Comparison of ENCODE assay signal across 1 cellular context in the genomic region with DNA sequence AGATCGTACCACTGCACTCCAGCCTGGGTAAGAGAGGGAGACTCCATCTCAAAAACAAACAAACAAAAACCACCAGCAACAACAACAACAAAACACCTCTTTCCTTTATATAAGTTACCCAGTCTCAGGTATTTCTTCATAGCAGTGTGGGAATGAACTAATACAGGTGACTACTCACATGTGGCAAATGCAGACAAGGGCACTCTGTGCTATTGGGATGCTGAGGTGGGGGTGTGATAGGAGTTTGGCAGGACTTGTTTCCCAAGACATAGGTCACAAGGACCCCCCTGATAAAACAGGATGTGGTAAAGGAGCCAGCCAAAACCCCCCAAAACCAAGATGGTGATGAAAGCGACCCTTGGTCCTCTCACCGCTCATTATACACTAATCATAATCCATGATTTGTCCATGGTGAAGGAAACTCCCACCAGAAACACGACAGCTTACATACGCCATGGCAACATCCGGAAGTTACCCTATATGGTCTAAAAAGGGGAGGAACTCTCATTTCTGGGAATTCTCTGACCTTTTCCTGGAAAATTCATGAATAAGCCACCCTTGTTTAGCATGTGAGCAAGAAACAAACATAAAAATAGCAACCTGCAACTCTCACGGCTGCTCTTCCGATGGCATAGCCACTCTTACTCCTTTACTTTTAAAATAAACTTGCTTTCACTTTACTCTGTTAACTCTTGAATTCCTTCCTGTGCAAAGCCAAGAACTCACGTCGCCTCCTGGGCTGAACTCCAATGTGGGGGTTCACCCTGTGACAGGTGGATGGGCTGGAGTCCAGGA.
TF ChIP-seq lines count a peak whose summit lies in the region.

No MANE protein-coding gene starts in this region.

TF ChIP-seq in K562, 482 proteins besides CTCF, POLR2A, EP300 and RAD21 (continued from another document):
- TF ChIP-seq, protein P1, sequence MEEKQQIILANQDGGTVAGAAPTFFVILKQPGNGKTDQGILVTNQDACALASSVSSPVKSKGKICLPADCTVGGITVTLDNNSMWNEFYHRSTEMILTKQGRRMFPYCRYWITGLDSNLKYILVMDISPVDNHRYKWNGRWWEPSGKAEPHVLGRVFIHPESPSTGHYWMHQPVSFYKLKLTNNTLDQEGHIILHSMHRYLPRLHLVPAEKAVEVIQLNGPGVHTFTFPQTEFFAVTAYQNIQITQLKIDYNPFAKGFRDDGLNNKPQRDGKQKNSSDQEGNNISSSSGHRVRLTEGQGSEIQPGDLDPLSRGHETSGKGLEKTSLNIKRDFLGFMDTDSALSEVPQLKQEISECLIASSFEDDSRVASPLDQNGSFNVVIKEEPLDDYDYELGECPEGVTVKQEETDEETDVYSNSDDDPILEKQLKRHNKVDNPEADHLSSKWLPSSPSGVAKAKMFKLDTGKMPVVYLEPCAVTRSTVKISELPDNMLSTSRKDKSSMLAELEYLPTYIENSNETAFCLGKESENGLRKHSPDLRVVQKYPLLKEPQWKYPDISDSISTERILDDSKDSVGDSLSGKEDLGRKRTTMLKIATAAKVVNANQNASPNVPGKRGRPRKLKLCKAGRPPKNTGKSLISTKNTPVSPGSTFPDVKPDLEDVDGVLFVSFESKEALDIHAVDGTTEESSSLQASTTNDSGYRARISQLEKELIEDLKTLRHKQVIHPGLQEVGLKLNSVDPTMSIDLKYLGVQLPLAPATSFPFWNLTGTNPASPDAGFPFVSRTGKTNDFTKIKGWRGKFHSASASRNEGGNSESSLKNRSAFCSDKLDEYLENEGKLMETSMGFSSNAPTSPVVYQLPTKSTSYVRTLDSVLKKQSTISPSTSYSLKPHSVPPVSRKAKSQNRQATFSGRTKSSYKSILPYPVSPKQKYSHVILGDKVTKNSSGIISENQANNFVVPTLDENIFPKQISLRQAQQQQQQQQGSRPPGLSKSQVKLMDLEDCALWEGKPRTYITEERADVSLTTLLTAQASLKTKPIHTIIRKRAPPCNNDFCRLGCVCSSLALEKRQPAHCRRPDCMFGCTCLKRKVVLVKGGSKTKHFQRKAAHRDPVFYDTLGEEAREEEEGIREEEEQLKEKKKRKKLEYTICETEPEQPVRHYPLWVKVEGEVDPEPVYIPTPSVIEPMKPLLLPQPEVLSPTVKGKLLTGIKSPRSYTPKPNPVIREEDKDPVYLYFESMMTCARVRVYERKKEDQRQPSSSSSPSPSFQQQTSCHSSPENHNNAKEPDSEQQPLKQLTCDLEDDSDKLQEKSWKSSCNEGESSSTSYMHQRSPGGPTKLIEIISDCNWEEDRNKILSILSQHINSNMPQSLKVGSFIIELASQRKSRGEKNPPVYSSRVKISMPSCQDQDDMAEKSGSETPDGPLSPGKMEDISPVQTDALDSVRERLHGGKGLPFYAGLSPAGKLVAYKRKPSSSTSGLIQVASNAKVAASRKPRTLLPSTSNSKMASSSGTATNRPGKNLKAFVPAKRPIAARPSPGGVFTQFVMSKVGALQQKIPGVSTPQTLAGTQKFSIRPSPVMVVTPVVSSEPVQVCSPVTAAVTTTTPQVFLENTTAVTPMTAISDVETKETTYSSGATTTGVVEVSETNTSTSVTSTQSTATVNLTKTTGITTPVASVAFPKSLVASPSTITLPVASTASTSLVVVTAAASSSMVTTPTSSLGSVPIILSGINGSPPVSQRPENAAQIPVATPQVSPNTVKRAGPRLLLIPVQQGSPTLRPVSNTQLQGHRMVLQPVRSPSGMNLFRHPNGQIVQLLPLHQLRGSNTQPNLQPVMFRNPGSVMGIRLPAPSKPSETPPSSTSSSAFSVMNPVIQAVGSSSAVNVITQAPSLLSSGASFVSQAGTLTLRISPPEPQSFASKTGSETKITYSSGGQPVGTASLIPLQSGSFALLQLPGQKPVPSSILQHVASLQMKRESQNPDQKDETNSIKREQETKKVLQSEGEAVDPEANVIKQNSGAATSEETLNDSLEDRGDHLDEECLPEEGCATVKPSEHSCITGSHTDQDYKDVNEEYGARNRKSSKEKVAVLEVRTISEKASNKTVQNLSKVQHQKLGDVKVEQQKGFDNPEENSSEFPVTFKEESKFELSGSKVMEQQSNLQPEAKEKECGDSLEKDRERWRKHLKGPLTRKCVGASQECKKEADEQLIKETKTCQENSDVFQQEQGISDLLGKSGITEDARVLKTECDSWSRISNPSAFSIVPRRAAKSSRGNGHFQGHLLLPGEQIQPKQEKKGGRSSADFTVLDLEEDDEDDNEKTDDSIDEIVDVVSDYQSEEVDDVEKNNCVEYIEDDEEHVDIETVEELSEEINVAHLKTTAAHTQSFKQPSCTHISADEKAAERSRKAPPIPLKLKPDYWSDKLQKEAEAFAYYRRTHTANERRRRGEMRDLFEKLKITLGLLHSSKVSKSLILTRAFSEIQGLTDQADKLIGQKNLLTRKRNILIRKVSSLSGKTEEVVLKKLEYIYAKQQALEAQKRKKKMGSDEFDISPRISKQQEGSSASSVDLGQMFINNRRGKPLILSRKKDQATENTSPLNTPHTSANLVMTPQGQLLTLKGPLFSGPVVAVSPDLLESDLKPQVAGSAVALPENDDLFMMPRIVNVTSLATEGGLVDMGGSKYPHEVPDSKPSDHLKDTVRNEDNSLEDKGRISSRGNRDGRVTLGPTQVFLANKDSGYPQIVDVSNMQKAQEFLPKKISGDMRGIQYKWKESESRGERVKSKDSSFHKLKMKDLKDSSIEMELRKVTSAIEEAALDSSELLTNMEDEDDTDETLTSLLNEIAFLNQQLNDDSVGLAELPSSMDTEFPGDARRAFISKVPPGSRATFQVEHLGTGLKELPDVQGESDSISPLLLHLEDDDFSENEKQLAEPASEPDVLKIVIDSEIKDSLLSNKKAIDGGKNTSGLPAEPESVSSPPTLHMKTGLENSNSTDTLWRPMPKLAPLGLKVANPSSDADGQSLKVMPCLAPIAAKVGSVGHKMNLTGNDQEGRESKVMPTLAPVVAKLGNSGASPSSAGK (IDR thresholded peaks at IDR 0.05): peak; percentile 6; the same call in 1 of the 2 replicates
- peak; percentile 54 for TF ChIP-seq EP400 (IDR thresholded peaks at IDR 0.05)
- TF ChIP-seq SMARCC2 (IDR thresholded peaks at IDR 0.05; ENCODE audit: low read depth): peak; percentile 41; the same call in 1 of the 2 replicates
- TF ChIP-seq, protein P2, sequence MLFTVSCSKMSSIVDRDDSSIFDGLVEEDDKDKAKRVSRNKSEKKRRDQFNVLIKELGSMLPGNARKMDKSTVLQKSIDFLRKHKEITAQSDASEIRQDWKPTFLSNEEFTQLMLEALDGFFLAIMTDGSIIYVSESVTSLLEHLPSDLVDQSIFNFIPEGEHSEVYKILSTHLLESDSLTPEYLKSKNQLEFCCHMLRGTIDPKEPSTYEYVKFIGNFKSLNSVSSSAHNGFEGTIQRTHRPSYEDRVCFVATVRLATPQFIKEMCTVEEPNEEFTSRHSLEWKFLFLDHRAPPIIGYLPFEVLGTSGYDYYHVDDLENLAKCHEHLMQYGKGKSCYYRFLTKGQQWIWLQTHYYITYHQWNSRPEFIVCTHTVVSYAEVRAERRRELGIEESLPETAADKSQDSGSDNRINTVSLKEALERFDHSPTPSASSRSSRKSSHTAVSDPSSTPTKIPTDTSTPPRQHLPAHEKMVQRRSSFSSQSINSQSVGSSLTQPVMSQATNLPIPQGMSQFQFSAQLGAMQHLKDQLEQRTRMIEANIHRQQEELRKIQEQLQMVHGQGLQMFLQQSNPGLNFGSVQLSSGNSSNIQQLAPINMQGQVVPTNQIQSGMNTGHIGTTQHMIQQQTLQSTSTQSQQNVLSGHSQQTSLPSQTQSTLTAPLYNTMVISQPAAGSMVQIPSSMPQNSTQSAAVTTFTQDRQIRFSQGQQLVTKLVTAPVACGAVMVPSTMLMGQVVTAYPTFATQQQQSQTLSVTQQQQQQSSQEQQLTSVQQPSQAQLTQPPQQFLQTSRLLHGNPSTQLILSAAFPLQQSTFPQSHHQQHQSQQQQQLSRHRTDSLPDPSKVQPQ (CRISPR knock-in tag; IDR thresholded peaks at IDR 0.05; ENCODE audit: borderline replicate concordance): no peak
- peak; percentile 85; the same call in 1 of the 2 replicates for TF ChIP-seq ADNP (tag; IDR thresholded peaks at IDR 0.05)
- peak; percentile 34; the same call in 1 of the 2 replicates for TF ChIP-seq RBFOX2 (IDR thresholded peaks at IDR 0.05; ENCODE audit: low read depth, low read length)
- TF ChIP-seq, protein P3, sequence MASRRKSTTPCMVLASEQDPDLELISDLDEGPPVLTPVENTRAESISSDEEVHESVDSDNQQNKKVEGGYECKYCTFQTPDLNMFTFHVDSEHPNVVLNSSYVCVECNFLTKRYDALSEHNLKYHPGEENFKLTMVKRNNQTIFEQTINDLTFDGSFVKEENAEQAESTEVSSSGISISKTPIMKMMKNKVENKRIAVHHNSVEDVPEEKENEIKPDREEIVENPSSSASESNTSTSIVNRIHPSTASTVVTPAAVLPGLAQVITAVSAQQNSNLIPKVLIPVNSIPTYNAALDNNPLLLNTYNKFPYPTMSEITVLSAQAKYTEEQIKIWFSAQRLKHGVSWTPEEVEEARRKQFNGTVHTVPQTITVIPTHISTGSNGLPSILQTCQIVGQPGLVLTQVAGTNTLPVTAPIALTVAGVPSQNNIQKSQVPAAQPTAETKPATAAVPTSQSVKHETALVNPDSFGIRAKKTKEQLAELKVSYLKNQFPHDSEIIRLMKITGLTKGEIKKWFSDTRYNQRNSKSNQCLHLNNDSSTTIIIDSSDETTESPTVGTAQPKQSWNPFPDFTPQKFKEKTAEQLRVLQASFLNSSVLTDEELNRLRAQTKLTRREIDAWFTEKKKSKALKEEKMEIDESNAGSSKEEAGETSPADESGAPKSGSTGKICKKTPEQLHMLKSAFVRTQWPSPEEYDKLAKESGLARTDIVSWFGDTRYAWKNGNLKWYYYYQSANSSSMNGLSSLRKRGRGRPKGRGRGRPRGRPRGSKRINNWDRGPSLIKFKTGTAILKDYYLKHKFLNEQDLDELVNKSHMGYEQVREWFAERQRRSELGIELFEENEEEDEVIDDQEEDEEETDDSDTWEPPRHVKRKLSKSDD (conservative IDR thresholded peaks at IDR 0.05; ENCODE audit: low read length): 0 out of 2 replicates have a peak, but pooled peaks have one; percentile 22
- TF ChIP-seq, protein P4, sequence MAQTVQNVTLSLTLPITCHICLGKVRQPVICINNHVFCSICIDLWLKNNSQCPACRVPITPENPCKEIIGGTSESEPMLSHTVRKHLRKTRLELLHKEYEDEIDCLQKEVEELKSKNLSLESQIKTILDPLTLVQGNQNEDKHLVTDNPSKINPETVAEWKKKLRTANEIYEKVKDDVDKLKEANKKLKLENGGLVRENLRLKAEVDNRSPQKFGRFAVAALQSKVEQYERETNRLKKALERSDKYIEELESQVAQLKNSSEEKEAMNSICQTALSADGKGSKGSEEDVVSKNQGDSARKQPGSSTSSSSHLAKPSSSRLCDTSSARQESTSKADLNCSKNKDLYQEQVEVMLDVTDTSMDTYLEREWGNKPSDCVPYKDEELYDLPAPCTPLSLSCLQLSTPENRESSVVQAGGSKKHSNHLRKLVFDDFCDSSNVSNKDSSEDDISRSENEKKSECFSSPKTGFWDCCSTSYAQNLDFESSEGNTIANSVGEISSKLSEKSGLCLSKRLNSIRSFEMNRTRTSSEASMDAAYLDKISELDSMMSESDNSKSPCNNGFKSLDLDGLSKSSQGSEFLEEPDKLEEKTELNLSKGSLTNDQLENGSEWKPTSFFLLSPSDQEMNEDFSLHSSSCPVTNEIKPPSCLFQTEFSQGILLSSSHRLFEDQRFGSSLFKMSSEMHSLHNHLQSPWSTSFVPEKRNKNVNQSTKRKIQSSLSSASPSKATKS (CRISPR knock-in tag; IDR thresholded peaks at IDR 0.05): no peak
- TF ChIP-seq FOSL1 (tag; conservative IDR thresholded peaks at IDR 0.05): peak; percentile 93
